In genomic region chr3:50242778-50243551, GRCh38 we compare ENCODE assay signal across 8 cellular contexts. TPM values are rescaled to one million over a fixed set of nuclear protein-coding genes. Genes with fewer than 3 reads are reported as not detected.
A peak's percentile ranks its signal among the peaks of the same experiment; 100 is the strongest.
DNase-seq lines count a peak whose midpoint lies in the region; ATAC-seq and TF ChIP-seq lines count a peak whose summit lies in the region.

No MANE protein-coding gene starts in this region.

- H3K27ac ChIP-seq in SU-DHL-6 (ENCODE audit: low read depth, low read length) = peak overlapping the region; percentile 66
- peak overlapping the region; percentile 67 to 86 for H3K27ac ChIP-seq in tibial artery

- no peak for ATAC-seq in HG03378 (IDR thresholded peaks at IDR 0.05; ENCODE audit: unreplicated experiment)

- H3K9ac ChIP-seq in SU-DHL-6 (ENCODE audit: low read length) = peak overlapping the region; percentile 14; the same call in 1 of the 2 replicates

- no peaks in the 10 kb centered on the region for H3K9me3 ChIP-seq in SU-DHL-6 (ENCODE audit: insufficient read depth, low read length)
- H3K9me3 ChIP-seq in tibial artery = no peaks in the 10 kb centered on the region

- H3K4me3 ChIP-seq in GM12864 (ENCODE audit: low read depth, low read length) (no peak overlapping the region), SU-DHL-6 (ENCODE audit: insufficient read depth, low read length, poor library complexity, severe bottlenecking) (no peak overlapping the region), tibial artery (peak overlapping the region in 1 of 2 donors; percentile 11)

- TF ChIP-seq CTCF in GM12864 (IDR thresholded peaks at IDR 0.05; ENCODE audit: low read depth, low read length, missing control alignments) (peak; percentile 7), SU-DHL-6 (IDR thresholded peaks at IDR 0.05; ENCODE audit: insufficient read depth, low read length, poor library complexity, severe bottlenecking) (no peak), tibial artery (IDR thresholded peaks at IDR 0.05) (no peak)

- peaks cover 10% of the 10 kb centered on the region for H3F3A ChIP-seq in SU-DHL-6 (ENCODE audit: insufficient read depth)

- H3K27me3 ChIP-seq in SU-DHL-6 (ENCODE audit: low read length) (no peaks in the 10 kb centered on the region), tibial artery (no peaks in the 10 kb centered on the region)

- peaks cover 78% of the 10 kb centered on the region for H3K79me2 ChIP-seq in SU-DHL-6 (ENCODE audit: insufficient read depth, low read length)

- H3K4me1 ChIP-seq in tibial artery = peaks cover 0 to 99% (median 92%) of the 10 kb centered on the region in 4 donors

- DNase-seq in GM12864 (ENCODE audit: low read depth) = no peak
- DNase-seq in dermis blood vessel endothelial cell = peak; percentile 96
- DNase-seq in medulla oblongata (ENCODE audit: extremely low spot score) = peak; percentile 82
- peak; percentile 74 to 83 for DNase-seq in tibial artery
- no peak for DNase-seq in cerebellum (ENCODE audit: low spot score)
- no peak for DNase-seq in GM19240 (ENCODE audit: insufficient read length, low spot score)

- H3K9me2 ChIP-seq in SU-DHL-6 (replicated peaks; ENCODE audit: insufficient read depth, low read length) = no peaks in the 10 kb centered on the region

- no peaks in the 10 kb centered on the region for H3K36me3 ChIP-seq in SU-DHL-6 (ENCODE audit: low read length)
- peaks cover 0 to 13% (median 0%) of the 10 kb centered on the region in 3 donors for H3K36me3 ChIP-seq in tibial artery

- H3K4me2 ChIP-seq in SU-DHL-6 (ENCODE audit: low read depth, low read length, poor library complexity, severe bottlenecking) = peak overlapping the region; percentile 20

- intact Hi-C loops in tibial artery (cut with DNase I; ENCODE audit: low total_unique reads) = loop anchor here (5.0 kb wide), 1 partner anchor 34 kb away; the partner anchor contains the start of gene LSMEM2

- H4K20me1 ChIP-seq in SU-DHL-6 (ENCODE audit: low read depth, low read length) = no peaks in the 10 kb centered on the region

- no peak overlapping the region for H2AFZ ChIP-seq in SU-DHL-6 (ENCODE audit: low read depth, low read length, severe bottlenecking)

RNA-seq across cellular contexts. Expression of gene GNAI2, which starts 7.0 kb away (rescaled TPM):
- 624 and 776 TPM in 2 replicates for total RNA-seq in dermis blood vessel endothelial cell
- total RNA-seq in cerebellum = 63.8 TPM

RNA-seq across cellular contexts. Expression of gene SEMA3B, which starts 26.0 kb away (rescaled TPM):
- 0.51 and 1.4 TPM in 2 replicates for total RNA-seq in dermis blood vessel endothelial cell
- total RNA-seq in cerebellum = 3.4 TPM

RNA-seq across cellular contexts. Expression of gene LSMEM2, which starts 35.9 kb away (rescaled TPM):
- not detected in 2 replicates for total RNA-seq in dermis blood vessel endothelial cell
- total RNA-seq in cerebellum = 0.36 TPM

RNA-seq across cellular contexts. Expression of gene SLC38A3, which starts 37.9 kb away (rescaled TPM):
- total RNA-seq in dermis blood vessel endothelial cell (not detected in 2 replicates), cerebellum (6.2 TPM)

RNA-seq across cellular contexts. Expression of gene IFRD2, which starts 49.3 kb away (rescaled TPM):
- total RNA-seq in dermis blood vessel endothelial cell = 92.2 and 113 TPM in 2 replicates
- 19.3 TPM for total RNA-seq in cerebellum

Comparison
In these comparisons a context has a peak if more than half of its experiments do, and no peak if none do; other contexts are left out.
1. DNase-seq: peak in dermis blood vessel endothelial cell (single experiment), medulla oblongata (single experiment) and tibial artery (2 of 2); none in GM12864 (single experiment), cerebellum (single experiment) and GM19240 (single experiment).